Comparison of ENCODE assay signal across 1 cellular context in the genomic region with DNA sequence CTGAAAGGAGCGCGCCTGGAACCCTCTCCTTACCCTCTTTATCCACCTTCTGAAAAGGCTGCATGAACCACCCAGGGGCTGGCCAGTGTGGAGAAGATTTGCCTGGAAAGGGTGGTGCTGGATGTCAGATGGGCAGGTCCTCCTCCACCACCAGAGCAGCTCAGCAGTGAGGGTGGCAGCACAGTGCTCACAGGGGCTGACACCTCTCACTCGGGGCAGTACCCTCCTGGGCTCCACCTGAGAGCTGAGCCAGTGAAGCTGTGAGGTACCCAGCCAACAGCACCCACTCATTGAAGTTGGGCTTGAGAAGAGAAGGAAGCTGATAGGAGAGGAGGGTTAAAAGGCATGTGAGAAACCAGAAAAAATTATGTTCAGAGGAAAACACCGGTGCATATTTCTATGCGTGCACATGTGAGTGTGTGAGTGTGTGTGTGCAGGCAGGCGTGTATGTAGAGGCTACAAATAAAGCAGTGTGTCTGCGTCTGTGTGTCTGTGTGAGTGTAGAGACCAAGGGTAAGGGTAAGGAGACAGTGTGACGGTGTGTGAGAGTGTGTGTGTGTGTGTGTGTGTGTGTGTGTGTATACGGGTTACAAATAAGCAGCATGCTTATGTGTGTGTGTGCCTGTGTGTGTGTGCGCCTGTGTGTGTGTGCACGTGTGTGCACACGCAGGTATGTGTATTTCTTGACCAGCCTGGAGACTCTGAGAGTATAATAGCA.
TF ChIP-seq lines count a peak whose summit lies in the region.

No MANE protein-coding gene starts in this region.

TF ChIP-seq in HepG2, 621 proteins besides CTCF, POLR2A, EP300 and RAD21 (continued from another document):
- TF ChIP-seq, protein P1, sequence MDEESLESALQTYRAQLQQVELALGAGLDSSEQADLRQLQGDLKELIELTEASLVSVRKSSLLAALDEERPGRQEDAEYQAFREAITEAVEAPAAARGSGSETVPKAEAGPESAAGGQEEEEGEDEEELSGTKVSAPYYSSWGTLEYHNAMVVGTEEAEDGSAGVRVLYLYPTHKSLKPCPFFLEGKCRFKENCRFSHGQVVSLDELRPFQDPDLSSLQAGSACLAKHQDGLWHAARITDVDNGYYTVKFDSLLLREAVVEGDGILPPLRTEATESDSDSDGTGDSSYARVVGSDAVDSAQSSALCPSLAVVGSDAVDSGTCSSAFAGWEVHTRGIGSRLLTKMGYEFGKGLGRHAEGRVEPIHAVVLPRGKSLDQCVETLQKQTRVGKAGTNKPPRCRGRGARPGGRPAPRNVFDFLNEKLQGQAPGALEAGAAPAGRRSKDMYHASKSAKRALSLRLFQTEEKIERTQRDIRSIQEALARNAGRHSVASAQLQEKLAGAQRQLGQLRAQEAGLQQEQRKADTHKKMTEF (CRISPR knock-in tag; IDR thresholded peaks at IDR 0.05), result no peak
- TF ChIP-seq PHB2 (IDR thresholded peaks at IDR 0.05; ENCODE audit: partially characterized antibody) (no peak), ZNF768 (CRISPR knock-in tag; IDR thresholded peaks at IDR 0.05) (peak; percentile 15; the same call in 1 of the 2 replicates), SMARCE1 (IDR thresholded peaks at IDR 0.05; ENCODE audit: borderline replicate concordance) (no peak), TBP (CRISPR knock-in tag; IDR thresholded peaks at IDR 0.05) (no peak), FOXP1 (IDR thresholded peaks at IDR 0.05) (0 out of 2 replicates have a peak, but pooled peaks have one; percentile 11), FOXP1 (CRISPR knock-in tag; IDR thresholded peaks at IDR 0.05) (no peak), MNT (IDR thresholded peaks at IDR 0.05) (0 out of 2 replicates have a peak, but pooled peaks have one; percentile 26), MZF1 (CRISPR knock-in tag; IDR thresholded peaks at IDR 0.05; ENCODE audit: borderline replicate concordance) (no peak)
- TF ChIP-seq, protein P2, sequence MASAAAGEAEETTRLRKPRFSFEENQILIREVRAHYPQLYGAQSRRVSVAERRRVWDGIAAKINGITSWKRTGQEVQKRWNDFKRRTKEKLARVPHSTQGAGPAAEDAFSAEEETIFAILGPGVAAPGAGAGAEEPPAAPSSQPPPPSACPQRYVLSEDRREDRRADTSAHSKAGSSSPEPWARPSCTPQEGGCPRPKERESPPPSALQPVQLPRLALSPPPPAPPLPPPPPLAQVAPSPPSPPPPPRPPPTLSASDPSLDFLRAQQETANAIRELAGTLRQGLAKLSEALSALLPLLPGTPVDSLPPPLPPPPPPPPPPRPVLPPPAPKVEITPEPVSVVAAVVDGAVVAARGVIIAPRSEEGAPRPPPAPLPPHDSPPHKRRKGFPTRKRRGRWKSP (CRISPR knock-in tag; IDR thresholded peaks at IDR 0.05), result no peak
- TF ChIP-seq, protein P3, sequence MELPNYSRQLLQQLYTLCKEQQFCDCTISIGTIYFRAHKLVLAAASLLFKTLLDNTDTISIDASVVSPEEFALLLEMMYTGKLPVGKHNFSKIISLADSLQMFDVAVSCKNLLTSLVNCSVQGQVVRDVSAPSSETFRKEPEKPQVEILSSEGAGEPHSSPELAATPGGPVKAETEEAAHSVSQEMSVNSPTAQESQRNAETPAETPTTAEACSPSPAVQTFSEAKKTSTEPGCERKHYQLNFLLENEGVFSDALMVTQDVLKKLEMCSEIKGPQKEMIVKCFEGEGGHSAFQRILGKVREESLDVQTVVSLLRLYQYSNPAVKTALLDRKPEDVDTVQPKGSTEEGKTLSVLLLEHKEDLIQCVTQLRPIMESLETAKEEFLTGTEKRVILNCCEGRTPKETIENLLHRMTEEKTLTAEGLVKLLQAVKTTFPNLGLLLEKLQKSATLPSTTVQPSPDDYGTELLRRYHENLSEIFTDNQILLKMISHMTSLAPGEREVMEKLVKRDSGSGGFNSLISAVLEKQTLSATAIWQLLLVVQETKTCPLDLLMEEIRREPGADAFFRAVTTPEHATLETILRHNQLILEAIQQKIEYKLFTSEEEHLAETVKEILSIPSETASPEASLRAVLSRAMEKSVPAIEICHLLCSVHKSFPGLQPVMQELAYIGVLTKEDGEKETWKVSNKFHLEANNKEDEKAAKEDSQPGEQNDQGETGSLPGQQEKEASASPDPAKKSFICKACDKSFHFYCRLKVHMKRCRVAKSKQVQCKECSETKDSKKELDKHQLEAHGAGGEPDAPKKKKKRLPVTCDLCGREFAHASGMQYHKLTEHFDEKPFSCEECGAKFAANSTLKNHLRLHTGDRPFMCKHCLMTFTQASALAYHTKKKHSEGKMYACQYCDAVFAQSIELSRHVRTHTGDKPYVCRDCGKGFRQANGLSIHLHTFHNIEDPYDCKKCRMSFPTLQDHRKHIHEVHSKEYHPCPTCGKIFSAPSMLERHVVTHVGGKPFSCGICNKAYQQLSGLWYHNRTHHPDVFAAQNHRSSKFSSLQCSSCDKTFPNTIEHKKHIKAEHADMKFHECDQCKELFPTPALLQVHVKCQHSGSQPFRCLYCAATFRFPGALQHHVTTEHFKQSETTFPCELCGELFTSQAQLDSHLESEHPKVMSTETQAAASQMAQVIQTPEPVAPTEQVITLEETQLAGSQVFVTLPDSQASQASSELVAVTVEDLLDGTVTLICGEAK (IDR thresholded peaks at IDR 0.05), result no peak
- TF ChIP-seq, protein P3 (CRISPR knock-in tag; IDR thresholded peaks at IDR 0.05), result 0 out of 2 replicates have a peak, but pooled peaks have one; percentile 7
